ENCODE assay signal across 19 cellular contexts in genomic region chr2:20235655-20236302, GRCh38. TPM values are rescaled to one million over a fixed set of nuclear protein-coding genes. Genes with fewer than 3 reads are reported as not detected.
DNase-seq lines count a peak whose midpoint lies in the region; TF ChIP-seq lines count a peak whose summit lies in the region.
"Had no signal": no experiment of that assay in that cellular context is flagged by ENCODE, and none has a peak within 500 bp of the region (broad histone marks: within the 10 kb centered on the region; RNA-seq: fewer than 3 reads in every experiment).

No MANE protein-coding gene starts in this region.

- H3K4me3 Mint-ChIP-seq in activated CD4-positive, alpha-beta memory T cell treated with anti-CD3 and anti-CD28 coated beads, Interleukin-2, amount 10 ng/mL, durations not matched to agents 7 days and 5 days, result no peak overlapping the region
- H3K4me3 Mint-ChIP-seq in activated CD4-positive, alpha-beta memory T cell treated with anti-CD3 and anti-CD28 coated beads for 36 hours, result no peak overlapping the region
- H3K4me3 Mint-ChIP-seq in type B pancreatic cell, result no peak overlapping the region

- POLR2A ChIA-PET in activated CD4-positive, alpha-beta memory T cell treated with anti-CD3 and anti-CD28 coated beads, Interleukin-2, amount 10 ng/mL, durations not matched to agents 7 days and 5 days (lab: Charles Lee), result no interaction called here
- POLR2A ChIA-PET in activated CD4-positive, alpha-beta memory T cell treated with anti-CD3 and anti-CD28 coated beads for 36 hours (lab: Charles Lee), result no interaction called here
- POLR2A ChIA-PET in RWPE1 (lab: Yijun Ruan, JAX; ENCODE audit: low non-redundant PET), result interaction anchor here (1.0 to 1.1 kb wide), 2 partner anchors 11 to 14 kb away, joined by 4 read pairs; partner anchors contain the start of gene SDC1

- intact Hi-C loops in activated CD4-positive, alpha-beta memory T cell treated with anti-CD3 and anti-CD28 coated beads for 36 hours (cut with micrococcal nuclease), result no loop called here

- H3K27ac ChIP-seq in RWPE1, result peak overlapping the region; percentile 93
- H3K27ac ChIP-seq: heart right ventricle had no signal

- no peaks in the 10 kb centered on the region for H3K9me3 Mint-ChIP-seq in activated CD4-positive, alpha-beta memory T cell treated with anti-CD3 and anti-CD28 coated beads, Interleukin-2, amount 10 ng/mL, durations not matched to agents 7 days and 5 days
- no peaks in the 10 kb centered on the region for H3K9me3 Mint-ChIP-seq in activated CD4-positive, alpha-beta memory T cell treated with anti-CD3 and anti-CD28 coated beads for 36 hours
- H3K9me3 Mint-ChIP-seq in type B pancreatic cell, result no peaks in the 10 kb centered on the region

- peaks cover 18% of the 10 kb centered on the region for H3K27me3 Mint-ChIP-seq in activated CD4-positive, alpha-beta memory T cell treated with anti-CD3 and anti-CD28 coated beads, Interleukin-2, amount 10 ng/mL, durations not matched to agents 7 days and 5 days
- H3K27me3 Mint-ChIP-seq in activated CD4-positive, alpha-beta memory T cell treated with anti-CD3 and anti-CD28 coated beads for 36 hours, result peaks cover 17% of the 10 kb centered on the region
- H3K27me3 Mint-ChIP-seq in type B pancreatic cell, result no peaks in the 10 kb centered on the region

- TF ChIP-seq CTCF in RWPE1 (conservative IDR thresholded peaks at IDR 0.05; ENCODE audit: low read depth) (no peak), type B pancreatic cell (conservative IDR thresholded peaks at IDR 0.05) (no peak)

- no peak overlapping the region for H3K27ac Mint-ChIP-seq in activated CD4-positive, alpha-beta memory T cell treated with anti-CD3 and anti-CD28 coated beads, Interleukin-2, amount 10 ng/mL, durations not matched to agents 7 days and 5 days
- H3K27ac Mint-ChIP-seq in activated CD4-positive, alpha-beta memory T cell treated with anti-CD3 and anti-CD28 coated beads for 36 hours, result no peak overlapping the region
- peak overlapping the region; percentile 93 for H3K27ac Mint-ChIP-seq in type B pancreatic cell

- no peaks in the 10 kb centered on the region for H3K4me1 Mint-ChIP-seq in activated CD4-positive, alpha-beta memory T cell treated with anti-CD3 and anti-CD28 coated beads, Interleukin-2, amount 10 ng/mL, durations not matched to agents 7 days and 5 days
- H3K4me1 Mint-ChIP-seq in activated CD4-positive, alpha-beta memory T cell treated with anti-CD3 and anti-CD28 coated beads for 36 hours (ENCODE audit: low read depth), result no peaks in the 10 kb centered on the region
- peaks cover 20% of the 10 kb centered on the region for H3K4me1 Mint-ChIP-seq in type B pancreatic cell (ENCODE audit: unreplicated experiment)

- peak; percentile 6 for DNase-seq in activated CD4-positive, alpha-beta memory T cell treated with anti-CD3 and anti-CD28 coated beads, Interleukin-2, amount 10 ng/mL, durations not matched to agents 7 days and 5 days
- DNase-seq in activated CD4-positive, alpha-beta memory T cell treated with anti-CD3 and anti-CD28 coated beads for 36 hours, result no peak
- DNase-seq in RWPE1 (ENCODE audit: low spot score), result peak; percentile 88
- peak; percentile 56 for DNase-seq in kidney tubule cell (ENCODE audit: low spot score)
- no peak for DNase-seq in type B pancreatic cell (ENCODE audit: extremely low spot score, unreplicated experiment)
- no peak for DNase-seq in effector CD4-positive, alpha-beta T cell
- no peak for DNase-seq in activated T-cell treated with anti-CD3 and anti-CD28 coated beads for 4 hours
- no peak for DNase-seq in activated CD4-positive, alpha-beta T cell treated with anti-CD3 and anti-CD28 coated beads, Interleukin-2, amount 50 U/mL, for 1 hour
- DNase-seq: 8988T; activated naive CD4-positive, alpha-beta T cell treated with anti-CD3 and anti-CD28 coated beads, Interleukin-2, amount 50 U/mL, for 16 hours; DMS79; heart right ventricle; islet precursor cell; KBM-7; SHP77; stimulated activated CD4-positive, alpha-beta T cell treated with anti-CD3 and anti-CD28 coated beads, Interleukin-2, amount 100 ng/mL, for 48 hours; stimulated activated CD8-positive, alpha-beta memory T cell treated with anti-CD3 and anti-CD28 coated beads, Interleukin-4, amount 100 ng/mL, for 48 hours; T-helper 2 cell had no signal

- CTCF ChIA-PET in activated CD4-positive, alpha-beta memory T cell treated with anti-CD3 and anti-CD28 coated beads, Interleukin-2, amount 10 ng/mL, durations not matched to agents 7 days and 5 days (lab: Charles Lee), result no interaction called here
- CTCF ChIA-PET in activated CD4-positive, alpha-beta memory T cell treated with anti-CD3 and anti-CD28 coated beads for 36 hours (lab: Charles Lee), result interaction anchor here (0.7 to 1.5 kb wide), 3 partner anchors 10 to 220 kb away, joined by 3 to 6 read pairs (median 3); partner anchors contain the start of gene SDC1
- CTCF ChIA-PET in RWPE1 (lab: Yijun Ruan, JAX), result interaction anchor here (0.7 to 1.6 kb wide), 2 partner anchors 10 to 400 kb away, joined by 3 to 5 read pairs; partner anchors contain the start of gene SDC1

- no peaks in the 10 kb centered on the region for H3K36me3 Mint-ChIP-seq in activated CD4-positive, alpha-beta memory T cell treated with anti-CD3 and anti-CD28 coated beads, Interleukin-2, amount 10 ng/mL, durations not matched to agents 7 days and 5 days (ENCODE audit: low read depth)
- no peaks in the 10 kb centered on the region for H3K36me3 Mint-ChIP-seq in activated CD4-positive, alpha-beta memory T cell treated with anti-CD3 and anti-CD28 coated beads for 36 hours
- H3K36me3 Mint-ChIP-seq in type B pancreatic cell, result no peaks in the 10 kb centered on the region

RNA-seq across cellular contexts. Expression of gene SDC1, which starts 10.8 kb away (rescaled TPM):
- total RNA-seq in activated CD4-positive, alpha-beta memory T cell treated with anti-CD3 and anti-CD28 coated beads, Interleukin-2, amount 10 ng/mL, durations not matched to agents 7 days and 5 days, result under 1 TPM in 1 of 2 experiments, not detected in 1; 0.33 TPM
- under 1 TPM in 1 of 2 experiments, not detected in 1; 0.12 TPM for total RNA-seq in activated CD4-positive, alpha-beta memory T cell treated with anti-CD3 and anti-CD28 coated beads for 36 hours
- total RNA-seq in type B pancreatic cell (ENCODE audit: low replicate concordance), result 164 and 375 TPM in 2 replicates
- total RNA-seq: mononuclear cell had no signal

Comparison
In these comparisons a context has a peak if more than half of its experiments do, and no peak if none do; other contexts are left out.
1. DNase-seq: peak in activated CD4-positive, alpha-beta memory T cell treated with anti-CD3 and anti-CD28 coated beads, Interleukin-2, amount 10 ng/mL, durations not matched to agents 7 days and 5 days (single experiment), RWPE1 (single experiment) and kidney tubule cell (single experiment); none in activated CD4-positive, alpha-beta memory T cell treated with anti-CD3 and anti-CD28 coated beads for 36 hours (single experiment), type B pancreatic cell (single experiment), effector CD4-positive, alpha-beta T cell (single experiment), activated T-cell treated with anti-CD3 and anti-CD28 coated beads for 4 hours (single experiment) and activated CD4-positive, alpha-beta T cell treated with anti-CD3 and anti-CD28 coated beads, Interleukin-2, amount 50 U/mL, for 1 hour (single experiment).
2. RNA of gene SDC1, which starts 10.8 kb away (total RNA-seq): 164 to 375 TPM in type B pancreatic cell; 0.33 TPM in activated CD4-positive, alpha-beta memory T cell treated with anti-CD3 and anti-CD28 coated beads, Interleukin-2, amount 10 ng/mL, durations not matched to agents 7 days and 5 days and 0.12 TPM in activated CD4-positive, alpha-beta memory T cell treated with anti-CD3 and anti-CD28 coated beads for 36 hours; every median in the first group is over 100 times any median in the second.